ENCODE assay signal across 13 cellular contexts in the genomic region with DNA sequence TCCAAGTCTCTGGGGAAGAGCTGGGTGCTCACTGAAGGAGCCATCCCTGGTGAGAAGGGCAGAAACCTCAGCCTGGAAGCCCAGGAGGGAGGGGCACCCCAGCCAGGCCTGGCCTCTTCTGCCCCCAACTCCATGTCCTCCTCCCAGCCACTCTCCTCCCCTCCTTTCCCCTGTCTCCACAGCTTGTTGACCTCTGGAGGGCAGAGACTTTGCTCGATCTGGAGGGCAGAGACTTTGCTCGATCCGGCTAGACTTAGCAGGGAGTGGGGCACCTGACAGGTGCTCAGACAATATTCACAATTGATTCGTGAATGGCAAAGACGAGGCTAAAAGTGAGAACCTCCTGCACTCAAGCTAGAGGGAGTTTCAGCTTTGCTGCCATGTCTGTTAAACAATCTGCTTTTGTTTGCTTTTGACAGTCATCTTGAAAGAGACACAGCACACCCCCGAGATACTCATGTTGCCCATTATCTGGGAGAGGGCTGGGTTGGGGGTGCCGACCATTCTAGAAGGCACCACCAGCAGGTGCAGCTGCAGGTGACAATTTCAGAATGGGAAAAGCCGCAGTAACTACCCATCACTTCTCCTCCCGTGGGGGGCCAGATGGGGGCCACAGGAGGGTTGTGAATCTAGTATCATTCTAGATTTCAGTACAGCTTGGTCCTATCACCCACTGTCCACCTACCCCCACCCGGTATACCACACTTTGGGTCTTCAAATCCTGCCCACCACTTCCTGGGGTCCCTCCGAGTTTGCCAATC. TPM values are rescaled to one million over a fixed set of nuclear protein-coding genes. Genes with fewer than 3 reads are reported as not detected.
DNase-seq lines count a peak whose midpoint lies in the region; ATAC-seq and TF ChIP-seq lines count a peak whose summit lies in the region.
"Had no signal": no experiment of that assay in that cellular context is flagged by ENCODE, and none has a peak within 500 bp of the region (broad histone marks: within the 10 kb centered on the region; RNA-seq: fewer than 3 reads in every experiment).

No MANE protein-coding gene starts in this region.

- peak; percentile 17 to 25 for ATAC-seq in activated T-cell treated with anti-CD3 and anti-CD28 coated beads, Interleukin-2, amount 50 U/mL, for 72 hours (replicated peaks in 1 of 2)
- ATAC-seq in HG03469 (IDR thresholded peaks at IDR 0.05; ENCODE audit: unreplicated experiment): no peak

- no peaks in the 10 kb centered on the region for H3K4me1 ChIP-seq in smooth muscle cell (ENCODE audit: low read depth)
- H3K4me1 ChIP-seq: colonic mucosa, pancreas had no signal

- H3K36me3 ChIP-seq in KOPT-K1 (ENCODE audit: insufficient read depth, low read length) (peaks cover 14% of the 10 kb centered on the region), smooth muscle cell (ENCODE audit: low read depth) (no peaks in the 10 kb centered on the region)
- H3K36me3 ChIP-seq: colonic mucosa had no signal

- H3K36me3 Mint-ChIP-seq in activated T-cell treated with anti-CD3 and anti-CD28 coated beads, Interleukin-2, amount 50 U/mL, for 72 hours (ENCODE audit: insufficient read depth in 2 of 2): peaks cover 1 to 11% of the 10 kb centered on the region in 2 donors
- H3K36me3 Mint-ChIP-seq: memory B cell had no signal

- no peaks in the 10 kb centered on the region for H3K79me2 ChIP-seq in smooth muscle cell (ENCODE audit: low read depth)

- 94% methylated on average over 11 of the region's 11 CpGs for WGBS in smooth muscle cell (ENCODE audit: low lambda C conversion rate)

- H3K27me3 ChIP-seq in smooth muscle cell (ENCODE audit: low read depth): no peaks in the 10 kb centered on the region
- H3K27me3 ChIP-seq: colonic mucosa, pancreas had no signal

- H3K27ac ChIP-seq in KOPT-K1 (ENCODE audit: low read depth, low read length, poor library complexity, severe bottlenecking) (peak overlapping the region; percentile 91), angular gyrus (ENCODE audit: low read depth, low read length) (peak overlapping the region; percentile 44), substantia nigra (ENCODE audit: low read depth, low read length, poor library complexity, severe bottlenecking) (peak overlapping the region; percentile 22), smooth muscle cell (ENCODE audit: low read depth) (no peak overlapping the region)
- H3K27ac ChIP-seq: pancreas had no signal

- H2AFZ ChIP-seq in smooth muscle cell (ENCODE audit: low read depth): no peak overlapping the region

- H3K9ac ChIP-seq in smooth muscle cell (ENCODE audit: low read depth): no peak overlapping the region

- H3K9me3 ChIP-seq in KOPT-K1 (ENCODE audit: insufficient read depth, low read length, poor library complexity, severe bottlenecking): no peaks in the 10 kb centered on the region
- H3K9me3 ChIP-seq in smooth muscle cell (replicated peaks; ENCODE audit: low read depth): no peaks in the 10 kb centered on the region
- H3K9me3 ChIP-seq: colonic mucosa, pancreas had no signal

- no peak for TF ChIP-seq CTCF in smooth muscle cell (IDR thresholded peaks at IDR 0.05; ENCODE audit: borderline replicate concordance, insufficient read depth, poor library complexity, severe bottlenecking)

- no peaks in the 10 kb centered on the region for H3F3A ChIP-seq in smooth muscle cell (ENCODE audit: low read depth)

- H3K27me3 Mint-ChIP-seq in activated T-cell treated with anti-CD3 and anti-CD28 coated beads, Interleukin-2, amount 50 U/mL, for 72 hours (ENCODE audit: low read depth): no peaks in the 10 kb centered on the region
- H3K27me3 Mint-ChIP-seq: memory B cell had no signal

- peak overlapping the region; percentile 71 to 75 for H3K4me3 Mint-ChIP-seq in activated T-cell treated with anti-CD3 and anti-CD28 coated beads, Interleukin-2, amount 50 U/mL, for 72 hours
- H3K4me3 Mint-ChIP-seq: memory B cell had no signal

- no peaks in the 10 kb centered on the region for H4K20me1 ChIP-seq in smooth muscle cell (ENCODE audit: low read depth)

- no peak overlapping the region for H3K4me2 ChIP-seq in smooth muscle cell

- H3K27ac Mint-ChIP-seq in activated T-cell treated with anti-CD3 and anti-CD28 coated beads, Interleukin-2, amount 50 U/mL, for 72 hours: peak overlapping the region; percentile 73
- H3K27ac Mint-ChIP-seq: memory B cell had no signal

- H3K9me3 Mint-ChIP-seq in activated T-cell treated with anti-CD3 and anti-CD28 coated beads, Interleukin-2, amount 50 U/mL, for 72 hours: no peaks in the 10 kb centered on the region
- H3K9me3 Mint-ChIP-seq: memory B cell had no signal

- DNase-seq in activated T-cell treated with anti-CD3 and anti-CD28 coated beads, Interleukin-2, amount 50 U/mL, for 72 hours: no peak
- DNase-seq in activated T-cell treated with anti-CD3 and anti-CD28 coated beads, Interleukin-2, amount 50 U/mL, for 48 hours: no peak
- DNase-seq in substantia nigra (lab: John Stamatoyannopoulos, UW): no peak
- DNase-seq in smooth muscle cell (lab: John Stamatoyannopoulos, UW; ENCODE audit: unreplicated experiment): no peak
- DNase-seq in ureter (ENCODE audit: low spot score): no peak
- DNase-seq: colonic mucosa, NCI-H1694, SW 1271 had no signal

- no peak overlapping the region for H3K4me3 ChIP-seq in smooth muscle cell
- H3K4me3 ChIP-seq: colonic mucosa, pancreas had no signal

- peaks cover 54% of the 10 kb centered on the region for H3K4me1 Mint-ChIP-seq in activated T-cell treated with anti-CD3 and anti-CD28 coated beads, Interleukin-2, amount 50 U/mL, for 72 hours (ENCODE audit: low read depth)

RNA-seq across cellular contexts. Expression of gene DNMT3A, which starts 54.8 kb away (rescaled TPM):
- 100 to 1,000 TPM in 1 of 2 donors, 10 to 100 TPM in 1; 90.2 to 108 TPM for total RNA-seq in activated T-cell treated with anti-CD3 and anti-CD28 coated beads, Interleukin-2, amount 50 U/mL, for 72 hours
- 16.1 and 16.4 TPM in 2 replicates for total RNA-seq in smooth muscle cell
- 18.9 and 19.9 TPM in 2 replicates for polyA plus RNA-seq in smooth muscle cell
- total RNA-seq in ureter: 40.1 TPM
